16 cellular contexts compared by ENCODE assay signal in the genomic region with DNA sequence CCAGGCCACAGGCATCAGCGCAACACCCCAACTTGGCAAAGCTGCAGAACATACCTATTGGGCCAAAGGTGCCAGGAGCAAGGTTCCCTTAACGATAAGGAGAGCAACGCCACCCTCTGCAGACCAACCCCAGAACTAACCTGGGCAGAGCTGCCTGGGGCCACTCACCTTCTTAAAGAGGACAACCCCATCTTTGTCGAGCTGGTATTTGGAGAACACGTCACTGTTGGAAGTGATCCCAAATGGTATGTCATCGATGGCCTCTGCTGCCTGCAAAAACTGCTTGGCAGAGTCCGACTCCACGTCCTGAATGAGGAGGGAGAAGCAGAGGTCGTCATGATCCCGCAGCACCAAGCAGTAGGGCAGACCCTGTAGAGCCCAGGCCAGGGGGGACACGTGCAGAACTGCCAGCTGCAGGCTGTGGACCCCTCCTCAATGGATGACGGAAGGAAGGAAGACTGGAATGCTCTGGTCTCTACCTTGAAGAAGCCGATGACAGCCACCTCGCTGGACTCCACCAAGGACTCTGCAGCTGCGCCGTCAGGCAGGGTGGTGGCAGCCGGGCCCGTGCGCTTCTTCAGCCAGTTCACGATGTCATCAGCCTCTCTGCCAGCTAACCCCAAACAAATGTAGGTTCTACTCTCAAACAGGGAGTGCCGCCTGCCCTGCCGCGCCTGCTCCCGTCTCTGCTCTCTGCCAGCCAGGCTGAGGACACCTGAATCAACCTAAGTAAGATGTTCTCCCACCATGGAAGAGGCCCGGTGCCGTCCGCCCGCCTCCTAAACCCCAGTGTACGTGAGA. TPM values are rescaled to one million over a fixed set of nuclear protein-coding genes. Genes with fewer than 3 reads are reported as not detected.
DNase-seq lines count a peak whose midpoint lies in the region; ATAC-seq and TF ChIP-seq lines count a peak whose summit lies in the region.
"Had no signal": no experiment of that assay in that cellular context is flagged by ENCODE, and none has a peak within 500 bp of the region (broad histone marks: within the 10 kb centered on the region; RNA-seq: fewer than 3 reads in every experiment).

No MANE protein-coding gene starts in this region.

- no peak for DNase-seq in Right ventricle myocardium inferior (ENCODE audit: missing footprints)
- DNase-seq in cardiac septum (ENCODE audit: low spot score), result no peak
- DNase-seq in WTC11 (ENCODE audit: low spot score), result no peak
- DNase-seq in left ventricle myocardium inferior, result no peak
- no peak for DNase-seq in vagina (ENCODE audit: extremely low spot score in 2 of 2)
- DNase-seq in SK-N-DZ (ENCODE audit: low spot score), result no peak
- DNase-seq: GOT3; KG1; ovary; SIG-M5; stimulated activated CD4-positive, alpha-beta T cell treated with anti-CD3 and anti-CD28 coated beads, Interleukin-4, amount 100 ng/mL, for 24 hours had no signal

- no peaks in the 10 kb centered on the region for H3K9me3 Mint-ChIP-seq in WTC11
- H3K9me3 Mint-ChIP-seq: activated T-helper 17 cell treated with anti-CD3 and anti-CD28 coated beads, Interleukin-2, amount 50 U/mL, for 72 hours had no signal

- TF ChIP-seq POLR2A in vagina (IDR thresholded peaks at IDR 0.05), result no peak

- ATAC-seq in Right ventricle myocardium inferior (peak; percentile 35), WTC11 (peak; percentile 66), HG02981 (IDR thresholded peaks at IDR 0.05; ENCODE audit: unreplicated experiment) (no peak), GM21529 (IDR thresholded peaks at IDR 0.05; ENCODE audit: unreplicated experiment) (no peak)
- ATAC-seq: activated T-helper 17 cell treated with anti-CD3 and anti-CD28 coated beads, Interleukin-2, amount 50 U/mL, for 72 hours had no signal

- intact Hi-C loops in Right ventricle myocardium inferior (cut with DNase I) (no loop called here), cardiac septum (cut with DNase I) (no loop called here), left ventricle myocardium inferior (cut with micrococcal nuclease) (no loop called here), vagina (cut with DNase I) (no loop called here)

- CTCF ChIA-PET in WTC11 (lab: Charles Lee), result interaction anchor here (0.5 to 1.5 kb wide), 12 partner anchors 12 to 167 kb away, joined by 3 to 6 read pairs (median 4); a partner anchor contains a TSS

- H3K27me3 ChIP-seq in left ventricle myocardium inferior (ENCODE audit: low read depth) (no peaks in the 10 kb centered on the region), vagina (no peaks in the 10 kb centered on the region)
- H3K27me3 ChIP-seq: ovary had no signal

- H3K9me3 ChIP-seq in left ventricle myocardium inferior (replicated peaks) (no peaks in the 10 kb centered on the region), vagina (no peaks in the 10 kb centered on the region)
- H3K9me3 ChIP-seq: ovary had no signal

- H3K4me1 Mint-ChIP-seq in WTC11, result peaks cover 7% of the 10 kb centered on the region

- peaks cover 56% of the 10 kb centered on the region for H3K4me1 ChIP-seq in left ventricle myocardium inferior
- H3K4me1 ChIP-seq in vagina, result peaks cover 46% of the 10 kb centered on the region

- H3K27me3 Mint-ChIP-seq in WTC11 (ENCODE audit: low read depth), result no peaks in the 10 kb centered on the region
- H3K27me3 Mint-ChIP-seq: activated T-helper 17 cell treated with anti-CD3 and anti-CD28 coated beads, Interleukin-2, amount 50 U/mL, for 72 hours had no signal

- H3K36me3 ChIP-seq in left ventricle myocardium inferior (peaks cover 80% of the 10 kb centered on the region), vagina (peaks cover 0 to 52% of the 10 kb centered on the region in 2 donors)
- H3K36me3 ChIP-seq: ovary had no signal

- H3K27ac Mint-ChIP-seq in WTC11, result no peak overlapping the region
- H3K27ac Mint-ChIP-seq: activated T-helper 17 cell treated with anti-CD3 and anti-CD28 coated beads, Interleukin-2, amount 50 U/mL, for 72 hours had no signal

- H3K36me3 Mint-ChIP-seq in WTC11, result peaks cover 57% of the 10 kb centered on the region

- H3K4me3 ChIP-seq in left ventricle myocardium inferior (no peak overlapping the region), vagina (no peak overlapping the region)
- H3K4me3 ChIP-seq: ovary had no signal

- TF ChIP-seq CTCF in WTC11 (IDR thresholded peaks at IDR 0.05) (no peak), left ventricle myocardium inferior (IDR thresholded peaks at IDR 0.05; ENCODE audit: borderline replicate concordance) (peak; percentile 19), vagina (IDR thresholded peaks at IDR 0.05) (peak in 1 of 3 experiments; percentile 9)

- POLR2A ChIA-PET in WTC11 (lab: Charles Lee), result interaction anchor here (0.6 kb wide), 1 partner anchor 129 kb away, joined by 3 read pairs; no protein-coding TSS in a partner anchor

- H3K27ac ChIP-seq in left ventricle myocardium inferior (replicated peaks) (peak overlapping the region; percentile 48), vagina (peak overlapping the region; percentile 1)
- H3K27ac ChIP-seq: ovary had no signal

- H3K4me3 Mint-ChIP-seq in WTC11, result no peak overlapping the region
- H3K4me3 Mint-ChIP-seq: activated T-helper 17 cell treated with anti-CD3 and anti-CD28 coated beads, Interleukin-2, amount 50 U/mL, for 72 hours had no signal

TF ChIP-seq in WTC11, 78 proteins besides CTCF, POLR2A, EP300 and RAD21 (continues in another document):
- TF ChIP-seq CREB1 (CRISPR knock-in tag; IDR thresholded peaks at IDR 0.05), result no peak
- no peak for TF ChIP-seq RORB (CRISPR knock-in tag; IDR thresholded peaks at IDR 0.05)
- no peak for TF ChIP-seq NR3C1 (CRISPR knock-in tag; conservative IDR thresholded peaks at IDR 0.05; ENCODE audit: low read depth)
- TF ChIP-seq, protein P1, sequence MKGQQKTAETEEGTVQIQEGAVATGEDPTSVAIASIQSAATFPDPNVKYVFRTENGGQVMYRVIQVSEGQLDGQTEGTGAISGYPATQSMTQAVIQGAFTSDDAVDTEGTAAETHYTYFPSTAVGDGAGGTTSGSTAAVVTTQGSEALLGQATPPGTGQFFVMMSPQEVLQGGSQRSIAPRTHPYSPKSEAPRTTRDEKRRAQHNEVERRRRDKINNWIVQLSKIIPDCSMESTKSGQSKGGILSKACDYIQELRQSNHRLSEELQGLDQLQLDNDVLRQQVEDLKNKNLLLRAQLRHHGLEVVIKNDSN (CRISPR knock-in tag; IDR thresholded peaks at IDR 0.05), result no peak
- TF ChIP-seq ZNF423 (CRISPR knock-in tag; IDR thresholded peaks at IDR 0.05), result no peak
- TF ChIP-seq, protein P2, sequence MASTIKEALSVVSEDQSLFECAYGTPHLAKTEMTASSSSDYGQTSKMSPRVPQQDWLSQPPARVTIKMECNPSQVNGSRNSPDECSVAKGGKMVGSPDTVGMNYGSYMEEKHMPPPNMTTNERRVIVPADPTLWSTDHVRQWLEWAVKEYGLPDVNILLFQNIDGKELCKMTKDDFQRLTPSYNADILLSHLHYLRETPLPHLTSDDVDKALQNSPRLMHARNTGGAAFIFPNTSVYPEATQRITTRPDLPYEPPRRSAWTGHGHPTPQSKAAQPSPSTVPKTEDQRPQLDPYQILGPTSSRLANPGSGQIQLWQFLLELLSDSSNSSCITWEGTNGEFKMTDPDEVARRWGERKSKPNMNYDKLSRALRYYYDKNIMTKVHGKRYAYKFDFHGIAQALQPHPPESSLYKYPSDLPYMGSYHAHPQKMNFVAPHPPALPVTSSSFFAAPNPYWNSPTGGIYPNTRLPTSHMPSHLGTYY (CRISPR knock-in tag; IDR thresholded peaks at IDR 0.05), result no peak
- no peak for TF ChIP-seq ZNF317 (CRISPR knock-in tag; IDR thresholded peaks at IDR 0.05; ENCODE audit: borderline replicate concordance, low read depth)
- TF ChIP-seq GTF2I (CRISPR knock-in tag; conservative IDR thresholded peaks at IDR 0.05), result no peak
- no peak for TF ChIP-seq EMX1 (CRISPR knock-in tag; IDR thresholded peaks at IDR 0.05)
- no peak for TF ChIP-seq ETV6 (CRISPR knock-in tag; IDR thresholded peaks at IDR 0.05)
- TF ChIP-seq, protein P3, sequence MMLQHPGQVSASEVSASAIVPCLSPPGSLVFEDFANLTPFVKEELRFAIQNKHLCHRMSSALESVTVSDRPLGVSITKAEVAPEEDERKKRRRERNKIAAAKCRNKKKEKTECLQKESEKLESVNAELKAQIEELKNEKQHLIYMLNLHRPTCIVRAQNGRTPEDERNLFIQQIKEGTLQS (CRISPR knock-in tag; conservative IDR thresholded peaks at IDR 0.05), result no peak
- no peak for TF ChIP-seq SOX15 (CRISPR knock-in tag; IDR thresholded peaks at IDR 0.05)
- no peak for TF ChIP-seq NFE2L1 (CRISPR knock-in tag; IDR thresholded peaks at IDR 0.05)
- TF ChIP-seq ZNF219 (CRISPR knock-in tag; IDR thresholded peaks at IDR 0.05; ENCODE audit: borderline replicate concordance), result no peak
- no peak for TF ChIP-seq FOXJ3 (CRISPR knock-in tag; IDR thresholded peaks at IDR 0.05; ENCODE audit: borderline replicate concordance)
- TF ChIP-seq ZNF232 (CRISPR knock-in tag; IDR thresholded peaks at IDR 0.05), result no peak

RNA-seq across cellular contexts. Expression of a gene that starts 5.2 kb away (rescaled TPM):
- total RNA-seq in Right ventricle myocardium inferior (355 TPM), cardiac septum (371 TPM), WTC11 (2021) (343 to 380 TPM (median 360 TPM) in 3 replicates), left ventricle myocardium inferior (267 TPM), vagina (463 TPM)
- 365 and 652 TPM in 2 replicates for polyA plus RNA-seq in SK-N-DZ (2014; cell fraction: cytosol; rRNA removed)
- polyA plus RNA-seq in SK-N-DZ (2014; cell fraction: nucleus; rRNA removed), result 524 and 557 TPM in 2 replicates

RNA-seq across cellular contexts. Expression of a gene that starts 16.0 kb away (rescaled TPM):
- 126 TPM for total RNA-seq in Right ventricle myocardium inferior
- total RNA-seq in cardiac septum, result 158 TPM
- total RNA-seq in WTC11 (2021), result 200 to 247 TPM (median 203 TPM) in 3 replicates
- total RNA-seq in left ventricle myocardium inferior, result 95.1 TPM
- 120 TPM for total RNA-seq in vagina
- polyA plus RNA-seq in SK-N-DZ (2014; cell fraction: cytosol; rRNA removed), result 156 and 163 TPM in 2 replicates
- polyA plus RNA-seq in SK-N-DZ (2014; cell fraction: nucleus; rRNA removed), result 180 and 182 TPM in 2 replicates

RNA-seq across cellular contexts. Expression of a gene that starts 20.3 kb away (rescaled TPM):
- total RNA-seq in Right ventricle myocardium inferior (not detected), cardiac septum (0.32 TPM), WTC11 (2021) (not detected in 3 replicates), left ventricle myocardium inferior (0.25 TPM), vagina (not detected)
- not detected in 2 replicates for polyA plus RNA-seq in SK-N-DZ (2014; cell fraction: cytosol; rRNA removed)
- not detected in 2 replicates for polyA plus RNA-seq in SK-N-DZ (2014; cell fraction: nucleus; rRNA removed)
- total RNA-seq: activated T-helper 17 cell treated with anti-CD3 and anti-CD28 coated beads, Interleukin-2, amount 50 U/mL, for 72 hours; glomerular endothelial cell; ovary; subcutaneous adipose tissue had no signal

RNA-seq across cellular contexts. Expression of a gene that starts 22.1 kb away (rescaled TPM):
- 109 TPM for total RNA-seq in Right ventricle myocardium inferior
- 102 TPM for total RNA-seq in cardiac septum
- total RNA-seq in WTC11 (2021), result 126 to 144 TPM (median 131 TPM) in 3 replicates
- total RNA-seq in left ventricle myocardium inferior, result 110 TPM
- total RNA-seq in vagina, result 64.1 TPM
- polyA plus RNA-seq in SK-N-DZ (2014; cell fraction: cytosol; rRNA removed), result 261 and 310 TPM in 2 replicates
- 264 and 270 TPM in 2 replicates for polyA plus RNA-seq in SK-N-DZ (2014; cell fraction: nucleus; rRNA removed)

RNA-seq across cellular contexts. Expression of a gene that starts 36.2 kb away (rescaled TPM):
- total RNA-seq in Right ventricle myocardium inferior, result 35.5 TPM
- 40.1 TPM for total RNA-seq in cardiac septum
- 172 to 212 TPM (median 174 TPM) in 3 replicates for total RNA-seq in WTC11 (2021)
- 32.1 TPM for total RNA-seq in left ventricle myocardium inferior
- 78.8 TPM for total RNA-seq in vagina
- 347 and 360 TPM in 2 replicates for polyA plus RNA-seq in SK-N-DZ (2014; cell fraction: cytosol; rRNA removed)
- 122 and 243 TPM in 2 replicates for polyA plus RNA-seq in SK-N-DZ (2014; cell fraction: nucleus; rRNA removed)

Comparison
In these comparisons a context has a peak if more than half of its experiments do, and no peak if none do; other contexts are left out.
1. ATAC-seq: peak in Right ventricle myocardium inferior (single experiment) and WTC11 (single experiment); none in HG02981 (single experiment) and GM21529 (single experiment).